Comparison of ENCODE assay signal across 9 cellular contexts in the genomic region with DNA sequence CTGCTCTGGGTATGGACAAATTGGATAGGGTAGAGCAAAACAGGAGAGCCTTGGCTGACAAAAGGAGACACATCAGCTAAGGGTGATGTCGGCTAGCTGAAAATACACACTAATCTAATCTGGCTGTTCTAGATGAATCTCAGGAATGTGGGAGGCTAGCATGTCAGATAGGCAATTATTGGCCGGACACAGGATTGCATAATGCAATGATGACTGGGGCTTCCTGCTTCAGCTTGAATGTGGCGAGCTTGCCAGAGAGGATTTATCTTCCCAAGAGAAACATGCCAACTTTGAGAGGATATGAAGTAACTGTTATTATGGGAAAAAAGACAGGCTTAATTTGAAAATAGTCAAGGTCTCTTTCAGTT.
DNase-seq lines count a peak whose midpoint lies in the region; ATAC-seq, FAIRE-seq and TF ChIP-seq lines count a peak whose summit lies in the region.
"Had no signal": no experiment of that assay in that cellular context is flagged by ENCODE, and none has a peak within 500 bp of the region (broad histone marks: within the 10 kb centered on the region; RNA-seq: fewer than 3 reads in every experiment).

No MANE protein-coding gene starts in this region.

- DNase-seq in LHCN-M2 (ENCODE audit: low read depth) (peak; percentile 96), breast epithelium (ENCODE audit: low spot score in 2 of 2) (peak in 1 of 2 donors; percentile 79), left lung (peak in 1 of 2 donors; percentile 58), upper lobe of left lung (peak in 1 of 2 donors; percentile 70), GM19239 (ENCODE audit: insufficient read length, low spot score) (no peak)
- DNase-seq in activated CD4-positive, alpha-beta T cell treated with anti-CD3 and anti-CD28 coated beads for 4 hours: no peak
- DNase-seq: T-helper 9 cell had no signal

- ATAC-seq in left lung (peak; percentile 80), upper lobe of left lung (ENCODE audit: low FRiP score in 2 of 2) (peak; percentile 84 to 94), HG02970 (IDR thresholded peaks at IDR 0.05; ENCODE audit: low FRiP score, unreplicated experiment) (no peak), HG03571 (IDR thresholded peaks at IDR 0.05; ENCODE audit: unreplicated experiment) (no peak)

- peak overlapping the region; percentile 71 to 83 for H3K27ac ChIP-seq in breast epithelium
- H3K27ac ChIP-seq in left lung: peak overlapping the region; percentile 68 to 81
- H3K27ac ChIP-seq in upper lobe of left lung: peak overlapping the region; percentile 69 to 82 (median 74)

- H3K36me3 ChIP-seq in breast epithelium (no peaks in the 10 kb centered on the region), left lung (no peaks in the 10 kb centered on the region), upper lobe of left lung (no peaks in the 10 kb centered on the region)

- TF ChIP-seq CTCF in breast epithelium (IDR thresholded peaks at IDR 0.05) (no peak), left lung (IDR thresholded peaks at IDR 0.05) (no peak), upper lobe of left lung (IDR thresholded peaks at IDR 0.05) (no peak)

- intact Hi-C loops in breast epithelium (cut with DNase I; ENCODE audit: low total_unique reads): no loop called here
- intact Hi-C loops in left lung (cut with DNase I): no loop called here

- TF ChIP-seq EP300 in upper lobe of left lung (IDR thresholded peaks at IDR 0.05): peak in 3 of 4 donors; percentile 58 to 95 (median 94)

- H3K4me1 ChIP-seq in breast epithelium (peaks cover 0 to 3% of the 10 kb centered on the region in 2 donors), left lung (peaks cover 7 to 33% of the 10 kb centered on the region in 2 donors), upper lobe of left lung (peaks cover 17 to 35% (median 25%) of the 10 kb centered on the region in 4 donors)

- FAIRE-seq in GM19239 (lab: Jason Lieb, UNC): no peak

- WGBS in upper lobe of left lung, 2 donors: 11% methylated on average over 3 of the region's 3 CpGs

- H3K4me3 ChIP-seq in breast epithelium (no peak overlapping the region), left lung (no peak overlapping the region), upper lobe of left lung (no peak overlapping the region)

- H3K27me3 ChIP-seq in breast epithelium (no peaks in the 10 kb centered on the region), left lung (no peaks in the 10 kb centered on the region), upper lobe of left lung (no peaks in the 10 kb centered on the region)

- H3K9me3 ChIP-seq in breast epithelium (no peaks in the 10 kb centered on the region), left lung (no peaks in the 10 kb centered on the region), upper lobe of left lung (no peaks in the 10 kb centered on the region)

- TF ChIP-seq POLR2A in breast epithelium (IDR thresholded peaks at IDR 0.05): no peak
- TF ChIP-seq POLR2A in upper lobe of left lung (IDR thresholded peaks at IDR 0.05): no peak

Comparison
In these comparisons a context has a peak if more than half of its experiments do, and no peak if none do; other contexts are left out.
1. ATAC-seq: peak in left lung (single experiment) and upper lobe of left lung (2 of 2); none in HG02970 (single experiment) and HG03571 (single experiment).
2. Peak in every context shown above with its lines, with median percentiles within 50 percentile points of each other: H3K27ac ChIP-seq.